In genomic region chr9:113289091-113289490, GRCh38 we compare ENCODE assay signal across 1 cellular context.
TF ChIP-seq lines count a peak whose summit lies in the region.

No MANE protein-coding gene starts in this region.

TF ChIP-seq in HepG2, 621 proteins besides CTCF, POLR2A, EP300 and RAD21:
- no peak for TF ChIP-seq NCOA2 (CRISPR knock-in tag; IDR thresholded peaks at IDR 0.05)
- no peak for TF ChIP-seq ZNF792 (CRISPR knock-in tag; IDR thresholded peaks at IDR 0.05)
- no peak for TF ChIP-seq RFXANK (CRISPR knock-in tag; IDR thresholded peaks at IDR 0.05)
- TF ChIP-seq TCF7L2 (IDR thresholded peaks at IDR 0.05; ENCODE audit: low read depth, low read length), result no peak
- no peak for TF ChIP-seq PREB (CRISPR knock-in tag; IDR thresholded peaks at IDR 0.05)
- TF ChIP-seq CC2D1A (CRISPR knock-in tag; IDR thresholded peaks at IDR 0.05), result no peak
- no peak for TF ChIP-seq MYPOP (CRISPR knock-in tag; IDR thresholded peaks at IDR 0.05)
- no peak for TF ChIP-seq ZNF441 (CRISPR knock-in tag; IDR thresholded peaks at IDR 0.05; ENCODE audit: borderline replicate concordance)
- TF ChIP-seq THAP8 (CRISPR knock-in tag; IDR thresholded peaks at IDR 0.05; ENCODE audit: borderline replicate concordance), result no peak
- no peak for TF ChIP-seq KLF6 (CRISPR knock-in tag; IDR thresholded peaks at IDR 0.05)
- no peak for TF ChIP-seq TEAD3 (CRISPR knock-in tag; optimal IDR thresholded peaks at IDR 0.05; ENCODE audit: borderline replicate concordance)
- TF ChIP-seq NR3C1 (CRISPR knock-in tag; IDR thresholded peaks at IDR 0.05), result no peak
- TF ChIP-seq RARA (CRISPR knock-in tag; IDR thresholded peaks at IDR 0.05), result no peak
- no peak for TF ChIP-seq DPF2 (CRISPR knock-in tag; IDR thresholded peaks at IDR 0.05; ENCODE audit: borderline replicate concordance, low read depth)
- no peak for TF ChIP-seq ELK4 (CRISPR knock-in tag; IDR thresholded peaks at IDR 0.05; ENCODE audit: borderline replicate concordance)
